Comparison of ENCODE assay signal across 8 cellular contexts in genomic region chr4:17809667-17810066, GRCh38. TPM values are rescaled to one million over a fixed set of nuclear protein-coding genes. Genes with fewer than 3 reads are reported as not detected.
DNase-seq lines count a peak whose midpoint lies in the region; ATAC-seq and TF ChIP-seq lines count a peak whose summit lies in the region.

No MANE protein-coding gene starts in this region.

- H3K79me2 ChIP-seq in H9 (ENCODE audit: insufficient read depth, low read length): peaks cover 38% of the 10 kb centered on the region; the same call in 1 of the 2 replicates

- no peak overlapping the region for H2BK12ac ChIP-seq in H9 (ENCODE audit: insufficient read length, low read depth, low read length)

- H3K36me3 Mint-ChIP-seq in H9 (ENCODE audit: insufficient read depth in 1 of 3, low read depth in 3 of 3): peaks cover 20 to 61% (median 25%) of the 10 kb centered on the region in 3 experiments; a peak in 6 of 7 replicates
- H3K36me3 Mint-ChIP-seq in T-helper 2 cell treated with Interferon-gamma antibody and Interleukin-4, amounts not matched to agents 5 μg/mL and 100 μg/mL, for 36 hours (ENCODE audit: low read depth): peaks cover 53% of the 10 kb centered on the region

- H2AFZ ChIP-seq in H9 (ENCODE audit: low read length): no peak overlapping the region

- peaks cover 3% of the 10 kb centered on the region for H3K23me2 ChIP-seq in H9 (ENCODE audit: insufficient read length, low read depth, low read length, poor library complexity, severe bottlenecking)

- no peak for TF ChIP-seq POLR2A in gastrocnemius medialis (IDR thresholded peaks at IDR 0.05)

- H2BK20ac ChIP-seq in H9 (ENCODE audit: low read depth, low read length, poor library complexity, severe bottlenecking): no peak overlapping the region

- no peak overlapping the region for H4K8ac ChIP-seq in H9 (replicated peaks; ENCODE audit: insufficient read length, low read depth, low read length)

- peak overlapping the region; percentile 98 for H3K4me2 ChIP-seq in H9 (ENCODE audit: insufficient read depth, insufficient read length, low read length)

- no peaks in the 10 kb centered on the region for H3K27me3 Mint-ChIP-seq in H9 (ENCODE audit: low read depth)
- H3K27me3 Mint-ChIP-seq in T-helper 2 cell treated with Interferon-gamma antibody and Interleukin-4, amounts not matched to agents 5 μg/mL and 100 μg/mL, for 36 hours (ENCODE audit: low read depth): no peaks in the 10 kb centered on the region

- H3K79me1 ChIP-seq in H9 (ENCODE audit: insufficient read depth, low read depth, low read length, poor library complexity, severe bottlenecking): peaks cover 5% of the 10 kb centered on the region

- peak overlapping the region; percentile 98 to 100 for H3K4me3 Mint-ChIP-seq in H9
- H3K4me3 Mint-ChIP-seq in T-helper 2 cell treated with Interferon-gamma antibody and Interleukin-4, amounts not matched to agents 5 μg/mL and 100 μg/mL, for 36 hours: peak overlapping the region; percentile 93

- H2BK15ac ChIP-seq in H9 (ENCODE audit: low read depth, low read length): no peak overlapping the region

- H3K4ac ChIP-seq in H9 (ENCODE audit: low read depth, low read length): no peak overlapping the region

- intact Hi-C loops in gastrocnemius medialis (cut with DNase I; ENCODE audit: low total_unique reads): loop anchor here (1.0 to 5.0 kb wide), 4 partner anchors 47 to 232 kb away; partner anchors contain the start of genes LAP3 and LCORL

- no peak overlapping the region for H4K91ac ChIP-seq in H9 (ENCODE audit: insufficient read length, low read depth, low read length)

- DNase-seq in H9 (no peak), fibroblast of villous mesenchyme (ENCODE audit: low read depth) (no peak), gastrocnemius medialis (no peak), mesenteric fat pad (ENCODE audit: low spot score) (no peak), NCI-H2029 (lab: John Stamatoyannopoulos, UW) (no peak)
- no peak for DNase-seq in T-helper 2 cell treated with Interferon-gamma antibody and Interleukin-4, amounts not matched to agents 5 μg/mL and 100 μg/mL, for 36 hours (ENCODE audit: low spot score)

- in situ Hi-C loops in gastrocnemius medialis (cut with MboI; ENCODE audit: low sequenced_read_pairs in 4 of 4): loop anchor here (5.0 to 25.0 kb wide), 9 partner anchors 195 to 785 kb away; partner anchors contain the start of genes LCORL (in 3 of the 4), LAP3 (in 1 of the 4) and MED28 (in 1 of the 4)

- H3K27me3 ChIP-seq in H9 (ENCODE audit: insufficient read depth, low read length) (no peaks in the 10 kb centered on the region), gastrocnemius medialis (no peaks in the 10 kb centered on the region)

- H3K36me3 ChIP-seq in gastrocnemius medialis: peaks cover 0 to under 1% of the 10 kb centered on the region in 2 donors

- ATAC-seq in gastrocnemius medialis (no peak), GM21723 (IDR thresholded peaks at IDR 0.05; ENCODE audit: unreplicated experiment) (no peak), HG02759 (IDR thresholded peaks at IDR 0.05; ENCODE audit: unreplicated experiment) (no peak)

- peaks cover 0 to 6% of the 10 kb centered on the region in 2 experiments; a peak in 1 of 5 replicates for H3K9me3 Mint-ChIP-seq in H9
- H3K9me3 Mint-ChIP-seq in T-helper 2 cell treated with Interferon-gamma antibody and Interleukin-4, amounts not matched to agents 5 μg/mL and 100 μg/mL, for 36 hours: no peaks in the 10 kb centered on the region

- no peak overlapping the region for H3K14ac ChIP-seq in H9 (ENCODE audit: insufficient read depth, low read length)

- H3K9ac ChIP-seq in H9 (ENCODE audit: extremely low read depth, insufficient read length, low read length): peak overlapping the region; percentile 99

- H3K4me1 ChIP-seq in H9 (ENCODE audit: insufficient read depth, low read length): peaks cover 2% of the 10 kb centered on the region; the same call in 1 of the 2 replicates
- peaks cover 43 to 48% of the 10 kb centered on the region in 2 donors for H3K4me1 ChIP-seq in gastrocnemius medialis

- H4K20me1 ChIP-seq in H9 (ENCODE audit: control insufficient read depth, insufficient read depth, insufficient read length): no peaks in the 10 kb centered on the region

- H4K5ac ChIP-seq in H9 (ENCODE audit: insufficient read length, low read depth, low read length): no peak overlapping the region

- H3T11ph ChIP-seq in H9 (ENCODE audit: low read length): no peak overlapping the region

- H2BK120ac ChIP-seq in H9 (ENCODE audit: low read depth, low read length, poor library complexity, severe bottlenecking): no peak overlapping the region

- H3K56ac ChIP-seq in H9 (ENCODE audit: insufficient read length, low read depth, low read length): no peak overlapping the region

- no CpG with 5 or more reads among the region's 7 CpGs for WGBS in H9 (ENCODE audit: extremely low coverage, insufficient read length, low lambda C conversion rate)

- no peak for TF ChIP-seq CTCF in H9 (conservative IDR thresholded peaks at IDR 0.05)
- TF ChIP-seq CTCF in fibroblast of villous mesenchyme (IDR thresholded peaks at IDR 0.05; ENCODE audit: insufficient read depth, low read depth, low read length): no peak
- no peak for TF ChIP-seq CTCF in gastrocnemius medialis (IDR thresholded peaks at IDR 0.05 in 4 of 5, conservative IDR thresholded peaks at IDR 0.05 in 1 of 5)

- peaks cover 35 to 39% of the 10 kb centered on the region in 2 experiments for H3K4me1 Mint-ChIP-seq in H9
- H3K4me1 Mint-ChIP-seq in T-helper 2 cell treated with Interferon-gamma antibody and Interleukin-4, amounts not matched to agents 5 μg/mL and 100 μg/mL, for 36 hours (ENCODE audit: low read depth): peaks cover 46% of the 10 kb centered on the region

- no peak overlapping the region for H2BK5ac ChIP-seq in H9 (ENCODE audit: insufficient read length, low read length)

- H3K9me3 ChIP-seq in H9 (ENCODE audit: control insufficient read depth, low read depth, low read length): no peaks in the 10 kb centered on the region
- H3K9me3 ChIP-seq in gastrocnemius medialis: no peaks in the 10 kb centered on the region

- H3K27ac Mint-ChIP-seq in H9: peak overlapping the region; percentile 42 to 99 (median 99); a peak in 5 of 7 replicates
- H3K27ac Mint-ChIP-seq in T-helper 2 cell treated with Interferon-gamma antibody and Interleukin-4, amounts not matched to agents 5 μg/mL and 100 μg/mL, for 36 hours: peak overlapping the region; percentile 98

- H2AK5ac ChIP-seq in H9 (ENCODE audit: insufficient read length, low read length): no peak overlapping the region

- H3K4me3 ChIP-seq in fibroblast of villous mesenchyme (ENCODE audit: low read depth, low read length): peak overlapping the region; percentile 89
- peak overlapping the region; percentile 82 to 95 (median 88) for H3K4me3 ChIP-seq in gastrocnemius medialis

- no peak overlapping the region for H3K23ac ChIP-seq in H9 (ENCODE audit: insufficient read length, low read depth, low read length)

- no peak overlapping the region for H3K18ac ChIP-seq in H9 (ENCODE audit: insufficient read length, low read depth, low read length)

- no peak overlapping the region for H3K27ac ChIP-seq in H9 (ENCODE audit: insufficient read length, low read depth, low read length)
- peak overlapping the region; percentile 94 to 99 (median 97) for H3K27ac ChIP-seq in gastrocnemius medialis

RNA-seq across cellular contexts. Expression of gene DCAF16, which starts 0.9 kb away (rescaled TPM):
- total RNA-seq in H9 (2021): 46.2 and 51.1 TPM in 2 replicates
- total RNA-seq in fibroblast of villous mesenchyme: 21.2 and 23.8 TPM in 2 replicates
- 10 to 100 TPM in 2 of 4 donors, 1 to 10 TPM in 2; 5.8 to 12.3 (median 8.2) TPM for total RNA-seq in gastrocnemius medialis
- total RNA-seq in mesenteric fat pad: 23.1 TPM

RNA-seq across cellular contexts. Expression of gene NCAPG, which starts 1.1 kb away (rescaled TPM):
- total RNA-seq in H9 (2021) (42.3 and 48.8 TPM in 2 replicates), fibroblast of villous mesenchyme (17.4 and 32.8 TPM in 2 replicates), gastrocnemius medialis (under 1 TPM in 3 of 4 donors, not detected in 1; 0.25 to 0.49 (median 0.33) TPM), mesenteric fat pad (0.26 TPM)

RNA-seq across cellular contexts. Expression of gene FAM184B, which starts 28.2 kb away (rescaled TPM):
- total RNA-seq in H9 (2021) (0.07 and 0.09 TPM in 2 replicates), fibroblast of villous mesenchyme (under 0.01 TPM in 1 of 2 replicates, not detected in the other), gastrocnemius medialis (under 1 TPM in 3 of 4 donors, not detected in 1; 0.11 to 0.53 (median 0.49) TPM), mesenteric fat pad (not detected)

Comparison
In these comparisons a context has a peak if more than half of its experiments do, and no peak if none do; other contexts are left out.
1. RNA of gene NCAPG, which starts 1.1 kb away (total RNA-seq): 42.3 to 48.8 TPM in H9 and 17.4 to 32.8 TPM in fibroblast of villous mesenchyme; 0.25 to 0.49 TPM in gastrocnemius medialis and 0.26 TPM in mesenteric fat pad (single experiment); every median in the first group is over 10 times any median in the second.